16 cellular contexts compared by ENCODE assay signal in genomic region chr20:58577871-58578615, GRCh38.
"Had no signal": no experiment of that assay in that cellular context is flagged by ENCODE, and none has a peak within 500 bp of the region (broad histone marks: within the 10 kb centered on the region; RNA-seq: fewer than 3 reads in every experiment).

No MANE protein-coding gene starts in this region.

- H3K36me3 Mint-ChIP-seq: activated CD8-positive, alpha-beta memory T cell treated with anti-CD3 and anti-CD28 coated beads, Interleukin-2, amount 10 ng/mL, durations not matched to agents 7 days and 5 days had no signal

- H3K27ac Mint-ChIP-seq: activated CD4-positive, alpha-beta memory T cell treated with anti-CD3 and anti-CD28 coated beads, Interleukin-2, amount 10 ng/mL, durations not matched to agents 7 days and 5 days; activated CD8-positive, alpha-beta memory T cell treated with anti-CD3 and anti-CD28 coated beads, Interleukin-2, amount 10 ng/mL, durations not matched to agents 7 days and 5 days; activated naive CD4-positive, alpha-beta T cell treated with anti-CD3 and anti-CD28 coated beads, Interleukin-2, amount 50 U/mL, for 24 hours; activated T-helper 2 cell treated with anti-CD3 and anti-CD28 coated beads, Interferon-gamma antibody, Interleukin-2, Interleukin-4, amounts not matched to agents 10 μg/mL and 5 μg/mL and 100 μg/mL, durations not matched to agents 14 hours and 24 hours and 36 hours; T-helper 2 cell treated with Interferon-gamma antibody and Interleukin-4, amounts not matched to agents 5 μg/mL and 100 μg/mL, for 36 hours had no signal

- H3K79me2 ChIP-seq: hepatocyte had no signal

- H3K4me1 Mint-ChIP-seq: activated CD4-positive, alpha-beta memory T cell treated with anti-CD3 and anti-CD28 coated beads, Interleukin-2, amount 10 ng/mL, durations not matched to agents 7 days and 5 days; activated CD8-positive, alpha-beta memory T cell treated with anti-CD3 and anti-CD28 coated beads, Interleukin-2, amount 10 ng/mL, durations not matched to agents 7 days and 5 days; activated naive CD4-positive, alpha-beta T cell treated with anti-CD3 and anti-CD28 coated beads, Interleukin-2, amount 50 U/mL, for 24 hours had no signal

- H3K27me3 Mint-ChIP-seq: activated naive CD4-positive, alpha-beta T cell treated with anti-CD3 and anti-CD28 coated beads, Interleukin-2, amount 50 U/mL, for 24 hours had no signal

- H3K36me3 ChIP-seq: esophagus squamous epithelium, ovary had no signal

- H3K4me1 ChIP-seq: esophagus squamous epithelium had no signal

- H3K4me3 ChIP-seq: esophagus squamous epithelium, hepatocyte, ovary had no signal

- H2AFZ ChIP-seq: hepatocyte had no signal

- DNase-seq: activated CD4-positive, alpha-beta memory T cell treated with anti-CD3 and anti-CD28 coated beads, Interleukin-2, amount 10 ng/mL, durations not matched to agents 7 days and 5 days; activated CD4-positive, alpha-beta T cell treated with anti-CD3 and anti-CD28 coated beads for 48 hours; activated CD4-positive, CD25-positive, alpha-beta regulatory T cell; activated CD8-positive, alpha-beta memory T cell treated with anti-CD3 and anti-CD28 coated beads, Interleukin-2, amount 10 ng/mL, durations not matched to agents 7 days and 5 days; dermis blood vessel endothelial cell; effector memory CD4-positive, alpha-beta T cell; esophagus squamous epithelium; left colon; SK-N-SH; stimulated activated CD8-positive, alpha-beta memory T cell treated with anti-CD3 and anti-CD28 coated beads, Interleukin-4, amount 100 ng/mL, for 48 hours; stimulated activated naive CD4-positive, alpha-beta T cell had no signal

- H3K4me2 ChIP-seq: hepatocyte, SK-N-SH had no signal

- H3K4me3 Mint-ChIP-seq: activated CD4-positive, alpha-beta memory T cell treated with anti-CD3 and anti-CD28 coated beads, Interleukin-2, amount 10 ng/mL, durations not matched to agents 7 days and 5 days; activated CD8-positive, alpha-beta memory T cell treated with anti-CD3 and anti-CD28 coated beads, Interleukin-2, amount 10 ng/mL, durations not matched to agents 7 days and 5 days; activated naive CD4-positive, alpha-beta T cell treated with anti-CD3 and anti-CD28 coated beads, Interleukin-2, amount 50 U/mL, for 24 hours; T-helper 2 cell treated with Interferon-gamma antibody and Interleukin-4, amounts not matched to agents 5 μg/mL and 100 μg/mL, for 36 hours had no signal

- H3K9me2 ChIP-seq: SK-N-SH had no signal

- H3K27ac ChIP-seq: esophagus squamous epithelium, hepatocyte, ovary had no signal

- H3K9me3 ChIP-seq: esophagus squamous epithelium, ovary, SK-N-SH had no signal

- H3K27me3 ChIP-seq: ovary had no signal

- ATAC-seq: activated CD8-positive, alpha-beta memory T cell treated with anti-CD3 and anti-CD28 coated beads, Interleukin-2, amount 10 ng/mL, durations not matched to agents 7 days and 5 days; left colon had no signal
